Comparison of ENCODE assay signal across 29 cellular contexts in genomic region chr13:73851104-73851503, GRCh38.
DNase-seq lines count a peak whose midpoint lies in the region; ATAC-seq and TF ChIP-seq lines count a peak whose summit lies in the region.
"Had no signal": no experiment of that assay in that cellular context is flagged by ENCODE, and none has a peak within 500 bp of the region (broad histone marks: within the 10 kb centered on the region; RNA-seq: fewer than 3 reads in every experiment).

No MANE protein-coding gene starts in this region.

- no peaks in the 10 kb centered on the region for H3K9me3 ChIP-seq in CD4-positive, alpha-beta T cell (ENCODE audit: control insufficient read depth, low read length)
- H3K9me3 ChIP-seq in HAP-1 (no peaks in the 10 kb centered on the region), MG63 (no peaks in the 10 kb centered on the region)
- H3K9me3 ChIP-seq: sigmoid colon had no signal

- H3K36me3 ChIP-seq in HAP-1 (replicated peaks) (no peaks in the 10 kb centered on the region), MG63 (no peaks in the 10 kb centered on the region)
- H3K36me3 ChIP-seq: sigmoid colon had no signal

- no peaks in the 10 kb centered on the region for H3K9me3 Mint-ChIP-seq in CD4-positive, alpha-beta T cell
- H3K9me3 Mint-ChIP-seq: activated CD4-positive, alpha-beta T cell treated with anti-CD3 and anti-CD28 coated beads, Interleukin-2, amount 10 ng/mL, durations not matched to agents 24 days and 14 days; HFFc6; naive thymus-derived CD8-positive, alpha-beta T cell had no signal

- POLR2A ChIA-PET in CD4-positive, alpha-beta T cell (lab: Charles Lee), result interaction anchor here (0.9 kb wide), 1 partner anchor 65 kb away, joined by 3 read pairs; no protein-coding TSS in a partner anchor

- H3K27ac Mint-ChIP-seq in CD4-positive, alpha-beta T cell, result peak overlapping the region; percentile 57
- H3K27ac Mint-ChIP-seq: activated CD4-positive, alpha-beta T cell treated with anti-CD3 and anti-CD28 coated beads, Interleukin-2, amount 10 ng/mL, durations not matched to agents 24 days and 14 days; HFFc6 had no signal

- no peak for ATAC-seq in CD4-positive, alpha-beta T cell (ENCODE audit: poor library complexity)
- ATAC-seq in GM18873 (IDR thresholded peaks at IDR 0.05; ENCODE audit: low FRiP score, unreplicated experiment) (peak; percentile 65), HG02973 (IDR thresholded peaks at IDR 0.05; ENCODE audit: unreplicated experiment) (peak; percentile 60), omental fat pad (ENCODE audit: low FRiP score) (no peak)
- ATAC-seq: esophagus mucosa; left colon; naive thymus-derived CD8-positive, alpha-beta T cell; SK-N-SH treated with all-trans-retinoic acid at 6 μM for 48 hours had no signal

- peaks cover 50% of the 10 kb centered on the region for H3K36me3 Mint-ChIP-seq in CD4-positive, alpha-beta T cell (ENCODE audit: low read depth)

- no peaks in the 10 kb centered on the region for H3K27me3 ChIP-seq in CD4-positive, alpha-beta T cell (ENCODE audit: control insufficient read depth, insufficient read depth, low read length)
- H3K27me3 ChIP-seq in HAP-1 (ENCODE audit: low read depth) (no peaks in the 10 kb centered on the region), MG63 (no peaks in the 10 kb centered on the region)
- H3K27me3 ChIP-seq: brain microvascular endothelial cell, sigmoid colon had no signal

- H3K4me1 ChIP-seq in HAP-1, result 0 out of 2 replicates have a peak, but pooled peaks cover 12% of the 10 kb centered on the region

- CTCF ChIA-PET in CD4-positive, alpha-beta T cell (lab: Charles Lee), result interaction anchor here (1.4 kb wide), 1 partner anchor 21 kb away, joined by 4 read pairs; no protein-coding TSS in a partner anchor

- H3K4me3 Mint-ChIP-seq in CD4-positive, alpha-beta T cell, result no peak overlapping the region
- H3K4me3 Mint-ChIP-seq: activated CD4-positive, alpha-beta T cell treated with anti-CD3 and anti-CD28 coated beads, Interleukin-2, amount 10 ng/mL, durations not matched to agents 24 days and 14 days; HFFc6; naive thymus-derived CD8-positive, alpha-beta T cell had no signal

- H3K4me3 ChIP-seq in foreskin fibroblast (ENCODE audit: low read depth in 1 of 2, low read length in 2 of 2) (no peak overlapping the region), HAP-1 (no peak overlapping the region), MG63 (no peak overlapping the region)
- H3K4me3 ChIP-seq: sigmoid colon had no signal

- H3K27me3 Mint-ChIP-seq in CD4-positive, alpha-beta T cell, result no peaks in the 10 kb centered on the region
- H3K27me3 Mint-ChIP-seq: activated CD4-positive, alpha-beta T cell treated with anti-CD3 and anti-CD28 coated beads, Interleukin-2, amount 10 ng/mL, durations not matched to agents 24 days and 14 days; naive thymus-derived CD8-positive, alpha-beta T cell had no signal

- in situ Hi-C loops in HAP-1 (cut with MboI; ENCODE audit: low sequenced_read_pairs), result no loop called here

- no peak for TF ChIP-seq CTCF in CD4-positive, alpha-beta T cell (IDR thresholded peaks at IDR 0.05)
- TF ChIP-seq CTCF in foreskin fibroblast (IDR thresholded peaks at IDR 0.05; ENCODE audit: low read depth, low read length) (no peak), omental fat pad (IDR thresholded peaks at IDR 0.05) (no peak)

- no peak for DNase-seq in CD4-positive, alpha-beta T cell
- DNase-seq in fibroblast of gingiva (ENCODE audit: low read depth) (peak; percentile 29), foreskin fibroblast (no peak), HAP-1 (ENCODE audit: low spot score in 2 of 2) (no peak), MG63 (no peak), omental fat pad (ENCODE audit: low spot score) (no peak)
- DNase-seq: ACHN; activated CD4-positive, alpha-beta T cell treated with anti-CD3 and anti-CD28 coated beads, Interleukin-2, amount 10 ng/mL, durations not matched to agents 24 days and 14 days; activated effector memory CD4-positive, alpha-beta T cell treated with Interleukin-2 at 50 U/mL for 16 hours; brain microvascular endothelial cell; DMS 273 treated with DMSO at 0.1 percent for 48 hours; effector memory CD4-positive, alpha-beta T cell; GF-D8; HFFc6; left colon; naive thymus-derived CD8-positive, alpha-beta T cell; NCI-H1092 treated with DMSO at 0.1 percent for 48 hours; NCI-H2081 treated with DMSO at 0.1 percent for 48 hours; NCI-H510A; posterior cingulate gyrus; RPMI8226; sigmoid colon; T-helper 9 cell had no signal

- H3K4me1 Mint-ChIP-seq in CD4-positive, alpha-beta T cell (ENCODE audit: low read depth), result peaks cover 60% of the 10 kb centered on the region

- H3K27ac ChIP-seq in CD4-positive, alpha-beta T cell (ENCODE audit: low read depth, low read length), result no peak overlapping the region
- H3K27ac ChIP-seq: brain microvascular endothelial cell, C4-2B, KMS-11, sigmoid colon had no signal

- intact Hi-C loops in CD4-positive, alpha-beta T cell (cut with DNase I, micrococcal nuclease), result loop anchor here in 1 of 2 experiments (5.0 kb wide), 1 partner anchor 136 kb away; no protein-coding TSS in a partner anchor

Comparison
In these comparisons a context has a peak if more than half of its experiments do, and no peak if none do; other contexts are left out.
1. ATAC-seq: peak in GM18873 (single experiment) and HG02973 (single experiment); none in CD4-positive, alpha-beta T cell (single experiment) and omental fat pad (single experiment).